Comparison of ENCODE assay signal across 25 cellular contexts in genomic region chr12:62350554-62350953, GRCh38.
"Had no signal": no experiment of that assay in that cellular context is flagged by ENCODE, and none has a peak within 500 bp of the region (broad histone marks: within the 10 kb centered on the region; RNA-seq: fewer than 3 reads in every experiment).

No MANE protein-coding gene starts in this region.

- FAIRE-seq: astrocyte had no signal

- DNase-seq: activated CD4-positive, alpha-beta memory T cell treated with anti-CD3 and anti-CD28 coated beads for 36 hours; activated CD4-positive, alpha-beta T cell treated with anti-CD3 and anti-CD28 coated beads, Interleukin-2, amount 50 U/mL, for 1 hour; activated effector memory CD4-positive, alpha-beta T cell treated with anti-CD3 and anti-CD28 coated beads, Interleukin-2, amount 50 U/mL, for 16 hours; activated naive CD4-positive, alpha-beta T cell; activated naive CD4-positive, alpha-beta T cell treated with anti-CD3 and anti-CD28 coated beads, Interleukin-2, amount 50 U/mL, for 16 hours; activated T-cell treated with anti-CD3 and anti-CD28 coated beads, Interleukin-2, amount 50 U/mL, for 1 hour; activated T-cell treated with anti-CD3 and anti-CD28 coated beads, Interleukin-2, amount 50 U/mL, for 72 hours; adrenal gland; body of pancreas; Karpas-422; NCI-H1105; NCI-H1417 treated with DMSO at 0.1 percent for 48 hours; NCI-H1930; NCI-H2081 treated with DMSO at 0.1 percent for 48 hours; NCI-H226; NCI-H524 treated with DMSO at 0.1 percent for 48 hours; NK-92 treated with Interleukin-12 subunit alpha and Interleukin-12 subunit beta, amount 100 ng/mL, for 24 hours; PC-9; SIG-M5 had no signal

- H3K27ac Mint-ChIP-seq: activated CD4-positive, alpha-beta memory T cell treated with anti-CD3 and anti-CD28 coated beads for 36 hours; activated T-cell treated with anti-CD3 and anti-CD28 coated beads, Interleukin-2, amount 50 U/mL, for 72 hours; activated T-helper 17 cell treated with anti-CD3 and anti-CD28 coated beads, Interleukin-2, amount 50 U/mL, for 72 hours; T-helper 2 cell treated with Interferon-gamma antibody and Interleukin-4, amounts not matched to agents 5 μg/mL and 100 μg/mL, for 36 hours had no signal

- H2AFZ ChIP-seq: PC-9 had no signal

- H3K9me3 Mint-ChIP-seq: activated T-helper 17 cell treated with anti-CD3 and anti-CD28 coated beads, Interleukin-2, amount 50 U/mL, for 72 hours had no signal

- H3K27me3 ChIP-seq: adrenal gland, body of pancreas, breast epithelium had no signal

- H3K27me3 Mint-ChIP-seq: activated CD4-positive, alpha-beta memory T cell treated with anti-CD3 and anti-CD28 coated beads for 36 hours; activated T-helper 17 cell treated with anti-CD3 and anti-CD28 coated beads, Interleukin-2, amount 50 U/mL, for 72 hours had no signal

- H3K4me3 ChIP-seq: adrenal gland, body of pancreas, breast epithelium, PC-9 had no signal

- H3K4me1 ChIP-seq: body of pancreas, breast epithelium had no signal

- H3K4me2 ChIP-seq: PC-9 had no signal

- H3K9me3 ChIP-seq: adrenal gland, body of pancreas, breast epithelium had no signal

- ATAC-seq: body of pancreas, Right ventricle myocardium inferior had no signal

- H3K4me3 Mint-ChIP-seq: activated CD4-positive, alpha-beta memory T cell treated with anti-CD3 and anti-CD28 coated beads for 36 hours; activated T-cell treated with anti-CD3 and anti-CD28 coated beads, Interleukin-2, amount 50 U/mL, for 72 hours; activated T-helper 17 cell treated with anti-CD3 and anti-CD28 coated beads, Interleukin-2, amount 50 U/mL, for 72 hours; T-helper 2 cell treated with Interferon-gamma antibody and Interleukin-4, amounts not matched to agents 5 μg/mL and 100 μg/mL, for 36 hours had no signal

- H3K27ac ChIP-seq: adrenal gland, body of pancreas, breast epithelium, PC-9, RWPE1 had no signal

- H3K36me3 ChIP-seq: adrenal gland, breast epithelium had no signal
